In genomic region chr2:234290671-234291070, GRCh38 we compare ENCODE assay signal across 8 cellular contexts.
DNase-seq lines count a peak whose midpoint lies in the region; ATAC-seq and TF ChIP-seq lines count a peak whose summit lies in the region.

No MANE protein-coding gene starts in this region.

- H3K27ac ChIP-seq in SK-N-SH (ENCODE audit: low read depth in 2 of 2, low read length in 1 of 2), result no peak overlapping the region

- POLR2A ChIA-PET in SK-N-SH (lab: Yijun Ruan, JAX), result interaction anchor here (1.2 kb wide), 1 partner anchor 206 kb away, joined by 4 read pairs; the partner anchor contains the start of gene ARL4C

- no peak overlapping the region for H2AFZ ChIP-seq in SK-N-SH (ENCODE audit: low read depth)

- CTCF ChIA-PET in SK-N-SH (lab: Yijun Ruan, JAX), result interaction anchor here (0.9 to 2.9 kb wide), 5 partner anchors 12 to 210 kb away, joined by 3 to 21 read pairs (median 4); partner anchors contain the start of gene ARL4C

- H3K27me3 ChIP-seq in SK-N-SH (ENCODE audit: insufficient read depth), result no peaks in the 10 kb centered on the region

- no peaks in the 10 kb centered on the region for H3K9me2 ChIP-seq in SK-N-SH

- no peaks in the 10 kb centered on the region for H3K9me3 Mint-ChIP-seq in activated naive CD4-positive, alpha-beta T cell treated with anti-CD3 and anti-CD28 coated beads, Interleukin-2, amount 50 U/mL, for 72 hours

- TF ChIP-seq EP300 in SK-N-SH (IDR thresholded peaks at IDR 0.05; ENCODE audit: borderline replicate concordance in 1 of 2, low read depth in 1 of 2, low read length in 1 of 2), result no peak

- peak overlapping the region; percentile 93 to 100 for H3K27ac Mint-ChIP-seq in activated naive CD4-positive, alpha-beta T cell treated with anti-CD3 and anti-CD28 coated beads, Interleukin-2, amount 50 U/mL, for 72 hours

- peak; percentile 60 for ATAC-seq in HG02610 (IDR thresholded peaks at IDR 0.05; ENCODE audit: unreplicated experiment)
- ATAC-seq in activated naive CD4-positive, alpha-beta T cell treated with anti-CD3 and anti-CD28 coated beads, Interleukin-2, amount 50 U/mL, for 72 hours, result peak; percentile 69 to 70

- peak; percentile 5 for DNase-seq in EH (ENCODE audit: low read depth)
- peak; percentile 52 for DNase-seq in RPMI7951 (ENCODE audit: low read depth)
- peak; percentile 75 to 87 for DNase-seq in activated naive CD4-positive, alpha-beta T cell treated with anti-CD3 and anti-CD28 coated beads, Interleukin-2, amount 50 U/mL, for 72 hours (ENCODE audit: low spot score in 2 of 2)
- DNase-seq in renal cortical epithelial cell (ENCODE audit: low read depth), result peak; percentile 40
- DNase-seq in ureter (ENCODE audit: low spot score), result no peak
- no peak for DNase-seq in SK-N-SH
- DNase-seq in COLO668 (lab: John Stamatoyannopoulos, UW; ENCODE audit: unreplicated experiment), result no peak

- H3K4me2 ChIP-seq in SK-N-SH, result no peak overlapping the region

- H3K4me3 ChIP-seq in SK-N-SH (ENCODE audit: low read depth in 2 of 2, low read length in 1 of 2), result no peak overlapping the region

- H3F3A ChIP-seq in SK-N-SH (replicated peaks; ENCODE audit: insufficient read depth), result peaks cover 4% of the 10 kb centered on the region

- no peak for TF ChIP-seq RAD21 in SK-N-SH (IDR thresholded peaks at IDR 0.05; ENCODE audit: low read length)

- no peaks in the 10 kb centered on the region for H3K9me3 ChIP-seq in SK-N-SH

- no peak for TF ChIP-seq CTCF in SK-N-SH (IDR thresholded peaks at IDR 0.05)

- H3K9ac ChIP-seq in SK-N-SH, result no peak overlapping the region

- H4K20me1 ChIP-seq in SK-N-SH (ENCODE audit: insufficient read depth), result no peaks in the 10 kb centered on the region

- H3K4me1 ChIP-seq in SK-N-SH (ENCODE audit: control insufficient read depth in 1 of 2, insufficient read depth in 2 of 2, low read depth in 1 of 2, low read length in 1 of 2), result peaks cover 11 to 13% of the 10 kb centered on the region in 2 experiments; a peak in 2 of 4 replicates

- no peaks in the 10 kb centered on the region for H3K79me2 ChIP-seq in SK-N-SH (ENCODE audit: insufficient read depth)

- no peaks in the 10 kb centered on the region for H3K36me3 ChIP-seq in SK-N-SH (replicated peaks in 1 of 2; ENCODE audit: control insufficient read depth in 1 of 2, insufficient read depth in 2 of 2, low read length in 1 of 2)

- 84% methylated on average over 10 of the region's 10 CpGs for WGBS in SK-N-SH (ENCODE audit: low lambda C conversion rate)

- H3K36me3 Mint-ChIP-seq in activated naive CD4-positive, alpha-beta T cell treated with anti-CD3 and anti-CD28 coated beads, Interleukin-2, amount 50 U/mL, for 72 hours, result no peaks in the 10 kb centered on the region

TF ChIP-seq in SK-N-SH, 30 proteins besides CTCF, POLR2A, EP300 and RAD21:
- TF ChIP-seq GATA2 (CRISPR knock-in tag; IDR thresholded peaks at IDR 0.05) (no peak), TCF12 (IDR thresholded peaks at IDR 0.05) (no peak), POLR2AphosphoS5 (IDR thresholded peaks at IDR 0.05; ENCODE audit: low read depth, low read length) (no peak), RCOR1 (IDR thresholded peaks at IDR 0.05; ENCODE audit: low read length) (no peak), RFX5 (IDR thresholded peaks at IDR 0.05; ENCODE audit: low read length) (no peak), ELF1 (IDR thresholded peaks at IDR 0.05) (no peak), SMC3 (IDR thresholded peaks at IDR 0.05; ENCODE audit: low read depth, low read length) (no peak), NFIC (IDR thresholded peaks at IDR 0.05; ENCODE audit: borderline replicate concordance) (no peak), FOSL2 (IDR thresholded peaks at IDR 0.05; ENCODE audit: borderline replicate concordance, low read depth) (no peak), RXRA (IDR thresholded peaks at IDR 0.05; ENCODE audit: borderline replicate concordance, low read depth) (no peak), MXI1 (IDR thresholded peaks at IDR 0.05; ENCODE audit: low read depth, low read length) (no peak), JUND (IDR thresholded peaks at IDR 0.05) (no peak), EZH2phosphoT487 (IDR thresholded peaks at IDR 0.05; ENCODE audit: borderline replicate concordance, low read depth) (no peak), FOXM1 (IDR thresholded peaks at IDR 0.05; ENCODE audit: low read depth) (no peak), USF1 (IDR thresholded peaks at IDR 0.05; ENCODE audit: borderline replicate concordance, low read depth) (no peak), REST (IDR thresholded peaks at IDR 0.05; ENCODE audit: low read depth, low read length) (no peak)
- TF ChIP-seq, protein P1, sequence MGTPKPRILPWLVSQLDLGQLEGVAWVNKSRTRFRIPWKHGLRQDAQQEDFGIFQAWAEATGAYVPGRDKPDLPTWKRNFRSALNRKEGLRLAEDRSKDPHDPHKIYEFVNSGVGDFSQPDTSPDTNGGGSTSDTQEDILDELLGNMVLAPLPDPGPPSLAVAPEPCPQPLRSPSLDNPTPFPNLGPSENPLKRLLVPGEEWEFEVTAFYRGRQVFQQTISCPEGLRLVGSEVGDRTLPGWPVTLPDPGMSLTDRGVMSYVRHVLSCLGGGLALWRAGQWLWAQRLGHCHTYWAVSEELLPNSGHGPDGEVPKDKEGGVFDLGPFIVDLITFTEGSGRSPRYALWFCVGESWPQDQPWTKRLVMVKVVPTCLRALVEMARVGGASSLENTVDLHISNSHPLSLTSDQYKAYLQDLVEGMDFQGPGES (IDR thresholded peaks at IDR 0.05; ENCODE audit: low read depth, low read length), result no peak

Comparison
In these comparisons a context has a peak if more than half of its experiments do, and no peak if none do; other contexts are left out.
1. DNase-seq: peak in EH (single experiment), RPMI7951 (single experiment), activated naive CD4-positive, alpha-beta T cell treated with anti-CD3 and anti-CD28 coated beads, Interleukin-2, amount 50 U/mL, for 72 hours (2 of 2) and renal cortical epithelial cell (single experiment); none in ureter (single experiment), SK-N-SH (single experiment) and COLO668 (single experiment).